In the genomic region with DNA sequence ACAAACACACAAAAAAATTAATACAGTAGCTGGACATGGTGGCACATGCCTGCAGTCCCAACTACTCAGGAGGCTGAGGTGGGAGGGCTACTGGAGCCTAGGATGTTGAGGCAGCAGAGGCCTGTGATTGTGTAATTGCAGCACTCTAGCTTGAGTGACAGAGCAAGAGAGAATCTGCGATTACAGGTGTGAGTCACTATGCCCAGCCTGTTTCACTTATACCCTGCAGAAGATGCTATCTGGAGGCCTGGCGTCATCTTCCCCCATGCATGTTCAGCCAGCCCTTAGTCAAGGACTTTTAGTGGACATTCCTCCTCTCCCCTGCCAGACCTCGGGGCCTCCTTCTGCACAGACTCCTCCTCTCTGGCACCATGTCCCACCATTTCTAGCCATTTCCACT, we compare ENCODE assay signal across 1 cellular context.
TF ChIP-seq lines count a peak whose summit lies in the region.

No MANE protein-coding gene starts in this region.

TF ChIP-seq in SK-N-SH, 30 proteins besides CTCF, POLR2A, EP300 and RAD21 (continued from another document):
- TF ChIP-seq, protein P1, sequence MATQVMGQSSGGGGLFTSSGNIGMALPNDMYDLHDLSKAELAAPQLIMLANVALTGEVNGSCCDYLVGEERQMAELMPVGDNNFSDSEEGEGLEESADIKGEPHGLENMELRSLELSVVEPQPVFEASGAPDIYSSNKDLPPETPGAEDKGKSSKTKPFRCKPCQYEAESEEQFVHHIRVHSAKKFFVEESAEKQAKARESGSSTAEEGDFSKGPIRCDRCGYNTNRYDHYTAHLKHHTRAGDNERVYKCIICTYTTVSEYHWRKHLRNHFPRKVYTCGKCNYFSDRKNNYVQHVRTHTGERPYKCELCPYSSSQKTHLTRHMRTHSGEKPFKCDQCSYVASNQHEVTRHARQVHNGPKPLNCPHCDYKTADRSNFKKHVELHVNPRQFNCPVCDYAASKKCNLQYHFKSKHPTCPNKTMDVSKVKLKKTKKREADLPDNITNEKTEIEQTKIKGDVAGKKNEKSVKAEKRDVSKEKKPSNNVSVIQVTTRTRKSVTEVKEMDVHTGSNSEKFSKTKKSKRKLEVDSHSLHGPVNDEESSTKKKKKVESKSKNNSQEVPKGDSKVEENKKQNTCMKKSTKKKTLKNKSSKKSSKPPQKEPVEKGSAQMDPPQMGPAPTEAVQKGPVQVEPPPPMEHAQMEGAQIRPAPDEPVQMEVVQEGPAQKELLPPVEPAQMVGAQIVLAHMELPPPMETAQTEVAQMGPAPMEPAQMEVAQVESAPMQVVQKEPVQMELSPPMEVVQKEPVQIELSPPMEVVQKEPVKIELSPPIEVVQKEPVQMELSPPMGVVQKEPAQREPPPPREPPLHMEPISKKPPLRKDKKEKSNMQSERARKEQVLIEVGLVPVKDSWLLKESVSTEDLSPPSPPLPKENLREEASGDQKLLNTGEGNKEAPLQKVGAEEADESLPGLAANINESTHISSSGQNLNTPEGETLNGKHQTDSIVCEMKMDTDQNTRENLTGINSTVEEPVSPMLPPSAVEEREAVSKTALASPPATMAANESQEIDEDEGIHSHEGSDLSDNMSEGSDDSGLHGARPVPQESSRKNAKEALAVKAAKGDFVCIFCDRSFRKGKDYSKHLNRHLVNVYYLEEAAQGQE (IDR thresholded peaks at IDR 0.05; ENCODE audit: low read depth, low read length) = no peak
- TF ChIP-seq, protein P2, sequence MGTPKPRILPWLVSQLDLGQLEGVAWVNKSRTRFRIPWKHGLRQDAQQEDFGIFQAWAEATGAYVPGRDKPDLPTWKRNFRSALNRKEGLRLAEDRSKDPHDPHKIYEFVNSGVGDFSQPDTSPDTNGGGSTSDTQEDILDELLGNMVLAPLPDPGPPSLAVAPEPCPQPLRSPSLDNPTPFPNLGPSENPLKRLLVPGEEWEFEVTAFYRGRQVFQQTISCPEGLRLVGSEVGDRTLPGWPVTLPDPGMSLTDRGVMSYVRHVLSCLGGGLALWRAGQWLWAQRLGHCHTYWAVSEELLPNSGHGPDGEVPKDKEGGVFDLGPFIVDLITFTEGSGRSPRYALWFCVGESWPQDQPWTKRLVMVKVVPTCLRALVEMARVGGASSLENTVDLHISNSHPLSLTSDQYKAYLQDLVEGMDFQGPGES (IDR thresholded peaks at IDR 0.05; ENCODE audit: low read depth, low read length) = no peak
- TF ChIP-seq FOXM1 (IDR thresholded peaks at IDR 0.05; ENCODE audit: low read depth) (no peak), RFX5 (IDR thresholded peaks at IDR 0.05; ENCODE audit: low read length) (no peak), MXI1 (IDR thresholded peaks at IDR 0.05; ENCODE audit: low read depth, low read length) (no peak), GATA2 (CRISPR knock-in tag; IDR thresholded peaks at IDR 0.05) (no peak), TEAD4 (IDR thresholded peaks at IDR 0.05; ENCODE audit: borderline replicate concordance, insufficient read depth) (no peak), RCOR1 (IDR thresholded peaks at IDR 0.05; ENCODE audit: low read length) (no peak), SMC3 (IDR thresholded peaks at IDR 0.05; ENCODE audit: low read depth, low read length) (no peak), YY1 (IDR thresholded peaks at IDR 0.05; ENCODE audit: low read depth) (no peak), TCF12 (IDR thresholded peaks at IDR 0.05) (peak; percentile 84), EZH2phosphoT487 (IDR thresholded peaks at IDR 0.05; ENCODE audit: borderline replicate concordance, low read depth) (no peak), NRF1 (IDR thresholded peaks at IDR 0.05; ENCODE audit: low read depth, low read length) (no peak)
- TF ChIP-seq, protein P3, sequence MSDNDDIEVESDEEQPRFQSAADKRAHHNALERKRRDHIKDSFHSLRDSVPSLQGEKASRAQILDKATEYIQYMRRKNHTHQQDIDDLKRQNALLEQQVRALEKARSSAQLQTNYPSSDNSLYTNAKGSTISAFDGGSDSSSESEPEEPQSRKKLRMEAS (IDR thresholded peaks at IDR 0.05; ENCODE audit: low read depth) = peak; percentile 65; the same call in 1 of the 2 replicates
TF ChIP-seq in SK-N-SH: peak in this region for 6.
